In genomic region chr5:77218263-77218662, GRCh38 we compare ENCODE assay signal across 14 cellular contexts. TPM values are rescaled to one million over a fixed set of nuclear protein-coding genes. Genes with fewer than 3 reads are reported as not detected.
A peak's percentile ranks its signal among the peaks of the same experiment; 100 is the strongest.
DNase-seq lines count a peak whose midpoint lies in the region; ATAC-seq and TF ChIP-seq lines count a peak whose summit lies in the region.
"Had no signal": no experiment of that assay in that cellular context is flagged by ENCODE, and none has a peak within 500 bp of the region (broad histone marks: within the 10 kb centered on the region; RNA-seq: fewer than 3 reads in every experiment).

No MANE protein-coding gene starts in this region.

- H3K4me3 ChIP-seq in GM12865 (ENCODE audit: low read depth, low read length) (no peak overlapping the region), mammary epithelial cell (replicated peaks in 1 of 3; ENCODE audit: insufficient read depth in 1 of 3, low read depth in 2 of 3, low read length in 3 of 3) (no peak overlapping the region)
- H3K4me3 ChIP-seq: Peyer's patch, spleen had no signal

- no peaks in the 10 kb centered on the region for H3K9me3 ChIP-seq in mammary epithelial cell (replicated peaks; ENCODE audit: insufficient read depth, low read length)
- H3K9me3 ChIP-seq: Peyer's patch, spleen had no signal

- WGBS in mammary epithelial cell (ENCODE audit: low coverage, missing lambda C conversion rate): 55% methylated on average over 4 of the region's 4 CpGs

- H3K27me3 Mint-ChIP-seq in neural crest cell (ENCODE audit: low read depth): peaks cover 39% of the 10 kb centered on the region
- H3K27me3 Mint-ChIP-seq in Calu3 (ENCODE audit: unreplicated experiment): peaks cover 99% of the 10 kb centered on the region

- H4K20me1 ChIP-seq in mammary epithelial cell (ENCODE audit: insufficient read depth, low read length): no peaks in the 10 kb centered on the region

- H3K9me3 Mint-ChIP-seq in neural crest cell: no peaks in the 10 kb centered on the region
- no peaks in the 10 kb centered on the region for H3K9me3 Mint-ChIP-seq in Calu3 (ENCODE audit: low read depth, unreplicated experiment)
- H3K9me3 Mint-ChIP-seq: activated B cell treated with CpG ODN at 0.5 μM for 24 hours; activated T-helper 1 cell treated with anti-CD3 and anti-CD28 coated beads, Interleukin-12 subunit alpha, Interleukin-12 subunit beta, Interleukin-2, Interleukin-4 antibody, amounts not matched to agents 30 ng/mL and 10 ng/mL and 1 ng/mL, durations not matched to agents 14 hours and 24 hours and 36 hours; natural killer cell had no signal

- H3K79me2 ChIP-seq in mammary epithelial cell (ENCODE audit: insufficient read depth, low read length): no peaks in the 10 kb centered on the region

- ATAC-seq in GM19023 (IDR thresholded peaks at IDR 0.05; ENCODE audit: unreplicated experiment): no peak
- ATAC-seq: natural killer cell had no signal

- intact Hi-C loops in mammary epithelial cell (cut with micrococcal nuclease) (no loop called here), Calu3 (cut with micrococcal nuclease; ENCODE audit: unreplicated experiment) (no loop called here)

- BruUV-seq in mammary epithelial cell (replicated peaks; lab: Mats Ljungman, UMichigan) (no TSS peak), Calu3 (replicated peaks; lab: Mats Ljungman, UMichigan) (no TSS peak)

- no peaks in the 10 kb centered on the region for H3K4me1 Mint-ChIP-seq in neural crest cell
- no peaks in the 10 kb centered on the region for H3K4me1 Mint-ChIP-seq in Calu3 (ENCODE audit: low read depth, unreplicated experiment)
- H3K4me1 Mint-ChIP-seq: activated B cell treated with CpG ODN at 0.5 μM for 24 hours, natural killer cell had no signal

- DNase-seq in GM12865 (ENCODE audit: low read depth): no peak
- peak; percentile 28 for DNase-seq in NCI-H460 (ENCODE audit: extremely low read depth, low read depth)
- no peak for DNase-seq in mammary epithelial cell
- no peak for DNase-seq in neural crest cell (ENCODE audit: low read depth, low spot score)
- no peak for DNase-seq in NCI-H2227 treated with DMSO at 0.1 percent for 48 hours (lab: John Stamatoyannopoulos, UW)
- no peak for DNase-seq in Calu3
- DNase-seq: activated B cell treated with CpG ODN at 0.5 μM for 24 hours; central memory CD4-positive, alpha-beta T cell; natural killer cell; NCI-H146; Peyer's patch; spleen had no signal

- CTCF ChIA-PET in mammary epithelial cell (lab: Charles Lee; ENCODE audit: low non-redundant PET): no interaction called here
- CTCF ChIA-PET in Calu3 (lab: Charles Lee): interaction anchor here (0.6 kb wide), 1 partner anchor 30 kb away, joined by 3 read pairs; no protein-coding TSS in a partner anchor

- in situ Hi-C loops in mammary epithelial cell (cut with MboI; ENCODE audit: low sequenced_read_pairs in 2 of 2): no loop called here

- H3K36me3 Mint-ChIP-seq in neural crest cell (ENCODE audit: low read depth) (no peaks in the 10 kb centered on the region), Calu3 (ENCODE audit: insufficient read depth, unreplicated experiment) (no peaks in the 10 kb centered on the region)
- H3K36me3 Mint-ChIP-seq: natural killer cell had no signal

- peaks cover 12% of the 10 kb centered on the region for H3K27me3 ChIP-seq in mammary epithelial cell (ENCODE audit: insufficient read depth, low read length)
- H3K27me3 ChIP-seq: Peyer's patch had no signal

- H3K36me3 ChIP-seq in mammary epithelial cell (ENCODE audit: insufficient read depth, low read length): no peaks in the 10 kb centered on the region
- H3K36me3 ChIP-seq: Peyer's patch, spleen had no signal

- dilution Hi-C loops in mammary epithelial cell (cut with HindIII; ENCODE audit: low sequenced_read_pairs): no loop called here

- H3K9ac ChIP-seq in mammary epithelial cell (ENCODE audit: insufficient read depth, low read length): no peak overlapping the region

- TF ChIP-seq CTCF in GM12865 (IDR thresholded peaks at IDR 0.05; ENCODE audit: insufficient read depth, low read depth, low read length, missing control alignments) (peak; percentile 23), mammary epithelial cell (conservative IDR thresholded peaks at IDR 0.05 in 1 of 2, IDR thresholded peaks at IDR 0.05 in 1 of 2; ENCODE audit: extremely low read depth in 1 of 2, insufficient read depth in 1 of 2, low read depth in 1 of 2, low read length in 2 of 2) (peak; percentile 13 to 27), neural crest cell (conservative IDR thresholded peaks at IDR 0.05) (peak; percentile 49), Calu3 (IDR thresholded peaks at IDR 0.05; ENCODE audit: unreplicated experiment) (no peak)

- H3K4me1 ChIP-seq in mammary epithelial cell (ENCODE audit: insufficient read depth, low read length): no peaks in the 10 kb centered on the region
- H3K4me1 ChIP-seq: Peyer's patch, spleen had no signal

- H3K4me2 ChIP-seq in mammary epithelial cell (ENCODE audit: insufficient read depth, low read depth, low read length): no peak overlapping the region

- H3K27ac Mint-ChIP-seq in neural crest cell (ENCODE audit: unreplicated experiment) (no peak overlapping the region), Calu3 (ENCODE audit: unreplicated experiment) (no peak overlapping the region)
- H3K27ac Mint-ChIP-seq: activated B cell treated with CpG ODN at 0.5 μM for 24 hours; activated T-helper 1 cell treated with anti-CD3 and anti-CD28 coated beads, Interleukin-12 subunit alpha, Interleukin-12 subunit beta, Interleukin-2, Interleukin-4 antibody, amounts not matched to agents 30 ng/mL and 10 ng/mL and 1 ng/mL, durations not matched to agents 14 hours and 24 hours and 36 hours; natural killer cell had no signal

- no peak overlapping the region for H3K27ac ChIP-seq in mammary epithelial cell (ENCODE audit: insufficient read depth, low read depth, low read length)
- H3K27ac ChIP-seq: Peyer's patch, spleen had no signal

- H3K4me3 Mint-ChIP-seq in neural crest cell (no peak overlapping the region), Calu3 (ENCODE audit: low read depth, unreplicated experiment) (no peak overlapping the region)
- H3K4me3 Mint-ChIP-seq: activated B cell treated with CpG ODN at 0.5 μM for 24 hours; activated T-helper 1 cell treated with anti-CD3 and anti-CD28 coated beads, Interleukin-12 subunit alpha, Interleukin-12 subunit beta, Interleukin-2, Interleukin-4 antibody, amounts not matched to agents 30 ng/mL and 10 ng/mL and 1 ng/mL, durations not matched to agents 14 hours and 24 hours and 36 hours; natural killer cell had no signal

- H2AFZ ChIP-seq in mammary epithelial cell (ENCODE audit: low read depth, low read length): no peak overlapping the region

RNA-seq across cellular contexts. Expression of gene PDE8B, which starts 7.8 kb away (rescaled TPM):
- 1.5 and 1.9 TPM in 2 replicates for total RNA-seq in NCI-H460 (2014; rRNA removed; shearing (Covaris generic))
- polyA plus RNA-seq in NCI-H460 (2014; cell fraction: nucleus; rRNA removed): 3.2 and 6.3 TPM in 2 replicates
- not detected for total RNA-seq in mammary epithelial cell
- not detected for polyA plus RNA-seq in mammary epithelial cell
- not detected for polyA minus RNA-seq in mammary epithelial cell
- 0.44 and 1.1 TPM in 2 replicates for total RNA-seq in neural crest cell
- 0.54 and 0.66 TPM in 2 replicates for total RNA-seq in Calu3 (2022)
- total RNA-seq: activated B cell treated with CpG ODN at 0.5 μM for 24 hours had no signal
